In the genomic region with DNA sequence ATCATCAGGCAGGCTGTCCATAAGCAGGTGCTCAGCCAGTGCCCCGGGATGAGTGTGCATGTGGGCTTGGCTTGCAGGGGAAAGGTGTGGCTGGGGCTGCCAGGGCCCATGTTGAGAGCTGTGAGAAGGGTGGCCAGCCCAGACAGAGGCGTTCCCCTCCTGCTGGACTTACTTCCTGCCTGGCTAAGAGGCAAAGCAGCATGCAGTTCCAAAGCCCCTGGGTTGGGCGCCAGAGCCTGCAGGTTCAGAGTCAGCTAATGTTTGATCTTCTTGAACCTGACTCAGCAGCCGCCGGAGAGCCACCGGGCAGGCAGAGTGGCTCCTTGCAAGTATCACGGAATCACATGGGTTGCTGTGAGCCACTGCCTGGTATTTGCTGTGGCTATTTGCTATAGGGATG, we compare ENCODE assay signal across 10 cellular contexts.
DNase-seq lines count a peak whose midpoint lies in the region; ATAC-seq, FAIRE-seq and TF ChIP-seq lines count a peak whose summit lies in the region.
"Had no signal": no experiment of that assay in that cellular context is flagged by ENCODE, and none has a peak within 500 bp of the region (broad histone marks: within the 10 kb centered on the region; RNA-seq: fewer than 3 reads in every experiment).

No MANE protein-coding gene starts in this region.

- H3K27me3 ChIP-seq in HCT116 (ENCODE audit: insufficient read depth, low read length) (no peaks in the 10 kb centered on the region), colonic mucosa (no peaks in the 10 kb centered on the region), pancreas (no peaks in the 10 kb centered on the region)
- H3K27me3 ChIP-seq: gastrocnemius medialis had no signal

- no peaks in the 10 kb centered on the region for H3K4me1 Mint-ChIP-seq in activated T-helper 17 cell treated with anti-CD3 and anti-CD28 coated beads, Interleukin-2, amount 50 U/mL, for 72 hours

- POLR2A ChIA-PET in HCT116 (lab: Charles Lee): interaction anchor here (1.5 kb wide), 1 partner anchor 16 kb away, joined by 4 read pairs; no protein-coding TSS in a partner anchor

- no peak overlapping the region for H3K4me3 Mint-ChIP-seq in activated T-helper 17 cell treated with anti-CD3 and anti-CD28 coated beads, Interleukin-2, amount 50 U/mL, for 72 hours

- no peak overlapping the region for H3K4me3 ChIP-seq in HCT116 (replicated peaks in 1 of 2; ENCODE audit: low read depth in 1 of 2, low read length in 2 of 2)
- no peak overlapping the region for H3K4me3 ChIP-seq in colonic mucosa
- H3K4me3 ChIP-seq in pancreas: no peak overlapping the region
- H3K4me3 ChIP-seq: gastrocnemius medialis had no signal

- H2AFZ ChIP-seq in HCT116 (ENCODE audit: low read depth, low read length, poor library complexity, severe bottlenecking): no peak overlapping the region

- no peak for TF ChIP-seq POLR2A in HCT116 (IDR thresholded peaks at IDR 0.05; ENCODE audit: borderline replicate concordance, extremely low read depth, insufficient read depth, insufficient read length)

- H4K20me1 ChIP-seq in HCT116 (ENCODE audit: insufficient read depth): no peaks in the 10 kb centered on the region

- WGBS in pancreas, 2 donors: 26 to 33% methylated on average over 7 of the region's 7 CpGs

- ATAC-seq in HCT116 (peak; percentile 73), pancreas (peak in 3 of 4 donors; percentile 70 to 87 (median 87)), GM19324 (IDR thresholded peaks at IDR 0.05; ENCODE audit: low FRiP score, unreplicated experiment) (no peak)
- no peak for ATAC-seq in activated T-helper 17 cell treated with anti-CD3 and anti-CD28 coated beads, Interleukin-2, amount 50 U/mL, for 72 hours (replicated peaks)
- ATAC-seq: gastrocnemius medialis had no signal

- no peak for TF ChIP-seq RAD21 in HCT116 (IDR thresholded peaks at IDR 0.05; ENCODE audit: low read depth)

- RAD21 ChIA-PET in HCT116 (lab: Charles Lee; ENCODE audit: low non-redundant PET in 1 of 2, low total read pairs in 2 of 2, uncharacterized antibody in 2 of 2, unreplicated experiment in 2 of 2): no interaction called here

- H3K36me3 Mint-ChIP-seq in activated T-helper 17 cell treated with anti-CD3 and anti-CD28 coated beads, Interleukin-2, amount 50 U/mL, for 72 hours (ENCODE audit: low read depth): no peaks in the 10 kb centered on the region

- H3K27me3 Mint-ChIP-seq in activated T-helper 17 cell treated with anti-CD3 and anti-CD28 coated beads, Interleukin-2, amount 50 U/mL, for 72 hours: peaks cover 11% of the 10 kb centered on the region

- DNase-seq in HCT116 (ENCODE audit: low read depth, low spot score): no peak
- peak; percentile 89 for DNase-seq in NCI-H345 (lab: John Stamatoyannopoulos, UW)
- DNase-seq in colonic mucosa: peak; percentile 62
- peak; percentile 9 to 61 (median 34) for DNase-seq in pancreas
- no peak for DNase-seq in activated effector memory CD4-positive, alpha-beta T cell treated with anti-CD3 and anti-CD28 coated beads, Interleukin-2, amount 50 U/mL, for 16 hours
- no peak for DNase-seq in SKM-1 (lab: John Stamatoyannopoulos, UW; ENCODE audit: unreplicated experiment)
- DNase-seq: gastrocnemius medialis had no signal

- no peak overlapping the region for H3K27ac Mint-ChIP-seq in activated T-helper 17 cell treated with anti-CD3 and anti-CD28 coated beads, Interleukin-2, amount 50 U/mL, for 72 hours

- BruUV-seq in HCT116 (replicated peaks; lab: Mats Ljungman, UMichigan): no TSS peak

- peak overlapping the region; percentile 21; the same call in 1 of the 2 replicates for H3K4me2 ChIP-seq in HCT116 (ENCODE audit: low read length)

- H3K9me3 ChIP-seq in HCT116 (ENCODE audit: control insufficient read depth in 1 of 2, insufficient read depth in 1 of 2, low read depth in 1 of 2, low read length in 2 of 2) (no peaks in the 10 kb centered on the region), colonic mucosa (no peaks in the 10 kb centered on the region), pancreas (no peaks in the 10 kb centered on the region)
- H3K9me3 ChIP-seq: gastrocnemius medialis had no signal

- FAIRE-seq in pancreas (lab: Jason Lieb, UNC): no peak
- FAIRE-seq: GM19239 had no signal

- CTCF ChIA-PET in HCT116 (lab: Charles Lee): no interaction called here

- H3K36me3 ChIP-seq in HCT116 (ENCODE audit: control insufficient read depth in 1 of 2, insufficient read depth in 2 of 2, low read length in 2 of 2): no peaks in the 10 kb centered on the region
- no peaks in the 10 kb centered on the region for H3K36me3 ChIP-seq in colonic mucosa
- no peaks in the 10 kb centered on the region for H3K36me3 ChIP-seq in pancreas
- H3K36me3 ChIP-seq: gastrocnemius medialis had no signal

- intact Hi-C loops in HCT116 (cut with micrococcal nuclease) (loop anchor here (10.0 kb wide), 1 partner anchor 326 kb away; no protein-coding TSS in a partner anchor), colonic mucosa (cut with DNase I) (no loop called here), pancreas (cut with DNase I) (no loop called here)

- no peak overlapping the region for H3K9ac ChIP-seq in HCT116 (ENCODE audit: low read length)
- no peak overlapping the region for H3K9ac ChIP-seq in colonic mucosa (ENCODE audit: low read depth in 2 of 2, low read length in 2 of 2)

- no peaks in the 10 kb centered on the region for H3K9me2 ChIP-seq in HCT116 (ENCODE audit: insufficient read depth)

- no peak overlapping the region for H3K27ac ChIP-seq in HCT116 (ENCODE audit: low read depth, low read length)
- no peak overlapping the region for H3K27ac ChIP-seq in colonic mucosa
- no peak overlapping the region for H3K27ac ChIP-seq in pancreas
- H3K27ac ChIP-seq: gastrocnemius medialis had no signal

- no peak for TF ChIP-seq CTCF in HCT116 (IDR thresholded peaks at IDR 0.05 in 2 of 3, conservative IDR thresholded peaks at IDR 0.05 in 1 of 3; ENCODE audit: borderline replicate concordance in 1 of 3, insufficient read depth in 1 of 3, low read depth in 2 of 3, low read length in 2 of 3)
- no peak for TF ChIP-seq CTCF in colonic mucosa (IDR thresholded peaks at IDR 0.05)
- TF ChIP-seq CTCF in pancreas (IDR thresholded peaks at IDR 0.05): no peak

- peaks cover 3 to 11% of the 10 kb centered on the region in 2 experiments; a peak in 2 of 4 replicates for H3K4me1 ChIP-seq in HCT116 (ENCODE audit: control insufficient read depth in 1 of 2, insufficient read depth in 2 of 2, low read length in 2 of 2)
- H3K4me1 ChIP-seq in colonic mucosa: no peaks in the 10 kb centered on the region
- no peaks in the 10 kb centered on the region for H3K4me1 ChIP-seq in pancreas
- H3K4me1 ChIP-seq: gastrocnemius medialis had no signal

- no peaks in the 10 kb centered on the region for H3K79me2 ChIP-seq in HCT116 (ENCODE audit: insufficient read depth, low read length)

- peaks cover 3% of the 10 kb centered on the region for H3K9me3 Mint-ChIP-seq in activated T-helper 17 cell treated with anti-CD3 and anti-CD28 coated beads, Interleukin-2, amount 50 U/mL, for 72 hours

TF ChIP-seq in HCT116, 20 proteins besides CTCF, POLR2A, EP300 and RAD21:
- TF ChIP-seq EGR1 (IDR thresholded peaks at IDR 0.05; ENCODE audit: low read depth): no peak
- TF ChIP-seq, protein P1, sequence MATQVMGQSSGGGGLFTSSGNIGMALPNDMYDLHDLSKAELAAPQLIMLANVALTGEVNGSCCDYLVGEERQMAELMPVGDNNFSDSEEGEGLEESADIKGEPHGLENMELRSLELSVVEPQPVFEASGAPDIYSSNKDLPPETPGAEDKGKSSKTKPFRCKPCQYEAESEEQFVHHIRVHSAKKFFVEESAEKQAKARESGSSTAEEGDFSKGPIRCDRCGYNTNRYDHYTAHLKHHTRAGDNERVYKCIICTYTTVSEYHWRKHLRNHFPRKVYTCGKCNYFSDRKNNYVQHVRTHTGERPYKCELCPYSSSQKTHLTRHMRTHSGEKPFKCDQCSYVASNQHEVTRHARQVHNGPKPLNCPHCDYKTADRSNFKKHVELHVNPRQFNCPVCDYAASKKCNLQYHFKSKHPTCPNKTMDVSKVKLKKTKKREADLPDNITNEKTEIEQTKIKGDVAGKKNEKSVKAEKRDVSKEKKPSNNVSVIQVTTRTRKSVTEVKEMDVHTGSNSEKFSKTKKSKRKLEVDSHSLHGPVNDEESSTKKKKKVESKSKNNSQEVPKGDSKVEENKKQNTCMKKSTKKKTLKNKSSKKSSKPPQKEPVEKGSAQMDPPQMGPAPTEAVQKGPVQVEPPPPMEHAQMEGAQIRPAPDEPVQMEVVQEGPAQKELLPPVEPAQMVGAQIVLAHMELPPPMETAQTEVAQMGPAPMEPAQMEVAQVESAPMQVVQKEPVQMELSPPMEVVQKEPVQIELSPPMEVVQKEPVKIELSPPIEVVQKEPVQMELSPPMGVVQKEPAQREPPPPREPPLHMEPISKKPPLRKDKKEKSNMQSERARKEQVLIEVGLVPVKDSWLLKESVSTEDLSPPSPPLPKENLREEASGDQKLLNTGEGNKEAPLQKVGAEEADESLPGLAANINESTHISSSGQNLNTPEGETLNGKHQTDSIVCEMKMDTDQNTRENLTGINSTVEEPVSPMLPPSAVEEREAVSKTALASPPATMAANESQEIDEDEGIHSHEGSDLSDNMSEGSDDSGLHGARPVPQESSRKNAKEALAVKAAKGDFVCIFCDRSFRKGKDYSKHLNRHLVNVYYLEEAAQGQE (IDR thresholded peaks at IDR 0.05; ENCODE audit: low read depth): no peak
- TF ChIP-seq FOSL1 (IDR thresholded peaks at IDR 0.05; ENCODE audit: low read depth): no peak
- TF ChIP-seq JUND (IDR thresholded peaks at IDR 0.05): no peak
- TF ChIP-seq, protein P2, sequence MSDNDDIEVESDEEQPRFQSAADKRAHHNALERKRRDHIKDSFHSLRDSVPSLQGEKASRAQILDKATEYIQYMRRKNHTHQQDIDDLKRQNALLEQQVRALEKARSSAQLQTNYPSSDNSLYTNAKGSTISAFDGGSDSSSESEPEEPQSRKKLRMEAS (IDR thresholded peaks at IDR 0.05): no peak
- TF ChIP-seq SP1 (IDR thresholded peaks at IDR 0.05; ENCODE audit: low read depth): no peak
- no peak for TF ChIP-seq TCF7L2 (IDR thresholded peaks at IDR 0.05; ENCODE audit: borderline replicate concordance, extremely low read depth, insufficient read depth, insufficient read length)
- TF ChIP-seq ZFX (IDR thresholded peaks at IDR 0.05): no peak
- TF ChIP-seq EZH2phosphoT487 (IDR thresholded peaks at IDR 0.05; ENCODE audit: borderline replicate concordance): no peak
- no peak for TF ChIP-seq ZNF274 (IDR thresholded peaks at IDR 0.05; ENCODE audit: low read depth, low read length)
- TF ChIP-seq, protein P3, sequence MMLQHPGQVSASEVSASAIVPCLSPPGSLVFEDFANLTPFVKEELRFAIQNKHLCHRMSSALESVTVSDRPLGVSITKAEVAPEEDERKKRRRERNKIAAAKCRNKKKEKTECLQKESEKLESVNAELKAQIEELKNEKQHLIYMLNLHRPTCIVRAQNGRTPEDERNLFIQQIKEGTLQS (IDR thresholded peaks at IDR 0.05): no peak

Comparison
In these comparisons a context has a peak if more than half of its experiments do, and no peak if none do; other contexts are left out.
1. ATAC-seq: peak in HCT116 (single experiment) and pancreas (3 of 4); none in GM19324 (single experiment) and activated T-helper 17 cell treated with anti-CD3 and anti-CD28 coated beads, Interleukin-2, amount 50 U/mL, for 72 hours (single experiment).
2. DNase-seq: peak in NCI-H345 (single experiment), colonic mucosa (single experiment) and pancreas (6 of 6); none in HCT116 (single experiment), activated effector memory CD4-positive, alpha-beta T cell treated with anti-CD3 and anti-CD28 coated beads, Interleukin-2, amount 50 U/mL, for 16 hours (single experiment) and SKM-1 (single experiment).